18 cellular contexts compared by ENCODE assay signal in the genomic region with DNA sequence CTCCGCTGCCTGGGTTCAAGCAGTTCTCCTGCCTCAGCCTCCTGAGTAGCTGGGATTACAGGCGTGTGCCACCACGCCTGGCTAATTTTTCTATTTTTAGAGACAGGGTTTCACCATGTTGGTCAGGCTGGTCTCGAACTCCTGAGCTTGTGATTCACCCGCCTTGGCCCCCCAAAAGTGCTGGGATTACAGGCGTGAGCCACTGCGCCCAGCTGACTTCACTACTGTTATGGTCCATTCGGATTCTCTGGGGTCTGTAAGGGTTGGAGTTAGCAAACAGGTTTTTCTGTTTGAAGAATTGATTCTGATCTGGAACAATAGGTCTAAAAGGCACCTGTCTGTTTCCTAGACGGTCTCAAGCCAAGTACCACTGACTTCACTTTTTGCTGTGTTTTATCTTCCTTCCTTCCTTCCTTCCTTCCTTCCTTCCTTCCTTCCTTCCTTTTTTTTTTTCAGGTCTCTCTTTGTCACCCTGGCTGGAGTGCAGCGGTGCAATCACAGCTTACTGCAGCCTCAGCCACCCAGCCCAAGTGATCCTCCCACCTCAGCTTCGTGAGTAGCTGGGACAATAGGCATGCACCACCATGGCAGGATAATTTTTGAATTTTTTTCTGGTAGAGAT.
"Had no signal": no experiment of that assay in that cellular context is flagged by ENCODE, and none has a peak within 500 bp of the region (broad histone marks: within the 10 kb centered on the region; RNA-seq: fewer than 3 reads in every experiment).

No MANE protein-coding gene starts in this region.

- H3K27ac ChIP-seq: body of pancreas, pancreas, tibial artery, vagina had no signal

- H3K27me3 ChIP-seq: body of pancreas, pancreas, tibial artery, vagina had no signal

- H3K27ac Mint-ChIP-seq: activated CD8-positive, alpha-beta T cell treated with anti-CD3 and anti-CD28 coated beads, Interleukin-2, amount 10 ng/mL, durations not matched to agents 7 days and 5 days; activated naive CD4-positive, alpha-beta T cell treated with anti-CD3 and anti-CD28 coated beads, Interleukin-2, amount 50 U/mL, for 72 hours had no signal

- H3K4me3 Mint-ChIP-seq: activated CD8-positive, alpha-beta T cell treated with anti-CD3 and anti-CD28 coated beads, Interleukin-2, amount 10 ng/mL, durations not matched to agents 7 days and 5 days; central memory CD8-positive, alpha-beta T cell had no signal

- H3K4me3 ChIP-seq: body of pancreas, pancreas, tibial artery, vagina had no signal

- ATAC-seq: activated CD8-positive, alpha-beta T cell treated with anti-CD3 and anti-CD28 coated beads, Interleukin-2, amount 10 ng/mL, durations not matched to agents 7 days and 5 days; activated naive CD4-positive, alpha-beta T cell treated with anti-CD3 and anti-CD28 coated beads, Interleukin-2, amount 50 U/mL, for 72 hours; body of pancreas; left ventricle myocardium superior; pancreas had no signal

- DNase-seq: activated CD4-positive, alpha-beta T cell treated with anti-CD3 and anti-CD28 coated beads for 4 hours; activated CD8-positive, alpha-beta T cell treated with anti-CD3 and anti-CD28 coated beads, Interleukin-2, amount 10 ng/mL, durations not matched to agents 7 days and 5 days; amniotic stem cell; body of pancreas; cortex of kidney; effector memory CD4-positive, alpha-beta T cell; erythroblast; hippocampal formation; left ventricle myocardium superior; mesendoderm; pancreas; stimulated activated CD4-positive, alpha-beta T cell treated with anti-CD3 and anti-CD28 coated beads, Interleukin-15, amount 100 ng/mL, for 24 hours; stimulated activated CD4-positive, alpha-beta T cell treated with anti-CD3 and anti-CD28 coated beads, Interleukin-4, amount 100 ng/mL, for 4 hours; T-helper 9 cell; tibial artery had no signal

- H3K36me3 ChIP-seq: pancreas, tibial artery, vagina had no signal

- H3K27me3 Mint-ChIP-seq: central memory CD8-positive, alpha-beta T cell had no signal

- H3K4me1 ChIP-seq: vagina had no signal
